Comparison of ENCODE assay signal across 14 cellular contexts in genomic region chr7:69967152-69967591, GRCh38.
A peak's percentile ranks its signal among the peaks of the same experiment; 100 is the strongest.
DNase-seq lines count a peak whose midpoint lies in the region; ATAC-seq, FAIRE-seq and TF ChIP-seq lines count a peak whose summit lies in the region.
"Had no signal": no experiment of that assay in that cellular context is flagged by ENCODE, and none has a peak within 500 bp of the region (broad histone marks: within the 10 kb centered on the region; RNA-seq: fewer than 3 reads in every experiment).

No MANE protein-coding gene starts in this region.

- H3K27ac ChIP-seq in HEK293 (ENCODE audit: extremely low read depth, low read depth, low read length): no peak overlapping the region
- H3K27ac ChIP-seq in kidney (ENCODE audit: low read depth in 2 of 2, low read length in 2 of 2): no peak overlapping the region
- no peak overlapping the region for H3K27ac ChIP-seq in small intestine (ENCODE audit: low read depth in 1 of 2, low read length in 1 of 2)

- no peak overlapping the region for H3K9ac ChIP-seq in kidney (ENCODE audit: low read length in 2 of 2)

- FAIRE-seq in kidney (lab: Jason Lieb, UNC): no peak
- no peak for FAIRE-seq in small intestine (lab: Jason Lieb, UNC)

- intact Hi-C loops in kidney (cut with DNase I): no loop called here

- WGBS in small intestine, 3 donors: 8 to 28% (median 15%) methylated on average over 3 of the region's 3 CpGs

- peak overlapping the region; percentile 61 for H3K4me3 Mint-ChIP-seq in chondrocyte (ENCODE audit: unreplicated experiment)
- H3K4me3 Mint-ChIP-seq: activated CD4-positive, alpha-beta memory T cell treated with anti-CD3 and anti-CD28 coated beads for 36 hours; activated naive CD4-positive, alpha-beta T cell treated with anti-CD3 and anti-CD28 coated beads for 36 hours; CD14-positive monocyte; T-cell had no signal

- H3K27me3 Mint-ChIP-seq in chondrocyte (ENCODE audit: low read depth): no peaks in the 10 kb centered on the region

- no peaks in the 10 kb centered on the region for H3K36me3 Mint-ChIP-seq in chondrocyte (ENCODE audit: low read depth)
- H3K36me3 Mint-ChIP-seq: activated CD4-positive, alpha-beta memory T cell treated with anti-CD3 and anti-CD28 coated beads for 36 hours; CD14-positive monocyte; T-cell had no signal

- peaks cover 38% of the 10 kb centered on the region for H3K4me1 Mint-ChIP-seq in chondrocyte (ENCODE audit: low read depth)

- no peaks in the 10 kb centered on the region for H3K36me3 ChIP-seq in HEK293 (ENCODE audit: control insufficient read depth in 2 of 2, insufficient read depth in 1 of 2, low read length in 2 of 2)
- H3K36me3 ChIP-seq in kidney (ENCODE audit: control insufficient read depth in 1 of 2, insufficient read depth in 2 of 2, low read length in 2 of 2): no peaks in the 10 kb centered on the region
- no peaks in the 10 kb centered on the region for H3K36me3 ChIP-seq in small intestine (ENCODE audit: control insufficient read depth in 2 of 2, insufficient read depth in 2 of 2, low read length in 2 of 2)

- H3K4me3 ChIP-seq in HEK293 (ENCODE audit: low read depth, low read length) (no peak overlapping the region), kidney (ENCODE audit: low read length in 2 of 2) (peak overlapping the region; percentile 9 to 17), small intestine (ENCODE audit: low read depth in 1 of 2, low read length in 2 of 2) (no peak overlapping the region)

- POLR2A ChIA-PET in HEK293 (lab: Yijun Ruan, JAX): no interaction called here

- no peaks in the 10 kb centered on the region for H3K9me3 ChIP-seq in HEK293 (ENCODE audit: control insufficient read depth, insufficient read depth, low read depth, low read length)
- H3K9me3 ChIP-seq in kidney (ENCODE audit: control insufficient read depth in 1 of 2, low read length in 2 of 2): no peaks in the 10 kb centered on the region
- no peaks in the 10 kb centered on the region for H3K9me3 ChIP-seq in small intestine (ENCODE audit: control insufficient read depth, low read depth)

- H3K9me3 Mint-ChIP-seq in chondrocyte (ENCODE audit: low read depth): no peaks in the 10 kb centered on the region
- H3K9me3 Mint-ChIP-seq: activated naive CD4-positive, alpha-beta T cell treated with anti-CD3 and anti-CD28 coated beads for 36 hours; CD14-positive monocyte; T-cell had no signal

- peak overlapping the region; percentile 68 for H3K27ac Mint-ChIP-seq in chondrocyte (ENCODE audit: unreplicated experiment)
- H3K27ac Mint-ChIP-seq: activated CD4-positive, alpha-beta memory T cell treated with anti-CD3 and anti-CD28 coated beads for 36 hours; activated naive CD4-positive, alpha-beta T cell treated with anti-CD3 and anti-CD28 coated beads for 36 hours; CD14-positive monocyte; T-cell had no signal

- TF ChIP-seq CTCF in HEK293 (tag by site-specific recombination; IDR thresholded peaks at IDR 0.05): no peak
- TF ChIP-seq CTCF in chondrocyte (IDR thresholded peaks at IDR 0.05): no peak
- TF ChIP-seq CTCF in kidney (IDR thresholded peaks at IDR 0.05; ENCODE audit: borderline replicate concordance, extremely low read depth, insufficient read depth): no peak

- peaks cover 30% of the 10 kb centered on the region for H3K4me1 ChIP-seq in HEK293 (ENCODE audit: control insufficient read depth, insufficient read depth, low read length)
- H3K4me1 ChIP-seq in kidney (ENCODE audit: control insufficient read depth in 1 of 2, insufficient read depth in 1 of 2, low read depth in 1 of 2, low read length in 2 of 2): peaks cover 0 to 11% of the 10 kb centered on the region in 2 donors
- H3K4me1 ChIP-seq in small intestine (ENCODE audit: control insufficient read depth in 2 of 2, insufficient read depth in 1 of 2, low read depth in 1 of 2, low read length in 1 of 2): peaks cover 2 to 4% of the 10 kb centered on the region in 2 donors

- DNase-seq in chondrocyte (ENCODE audit: low spot score) (no peak), kidney (peak; percentile 29), small intestine (peak; percentile 1), activated gamma-delta T cell treated with Interleukin-2 at 50 U/mL for 16 hours (no peak), DMS53 (lab: John Stamatoyannopoulos, UW) (no peak)
- no peak for DNase-seq in activated CD4-positive, alpha-beta T cell treated with anti-CD3 and anti-CD28 coated beads for 48 hours
- DNase-seq: activated CD4-positive, alpha-beta memory T cell treated with anti-CD3 and anti-CD28 coated beads for 36 hours; activated naive CD4-positive, alpha-beta T cell treated with anti-CD3 and anti-CD28 coated beads for 36 hours; IMR-90; NCI-H1436 treated with DMSO at 0.1 percent for 48 hours; T-cell had no signal

- CTCF ChIA-PET in HEK293 (lab: Yijun Ruan, JAX): no interaction called here

- H3K27me3 ChIP-seq in small intestine (ENCODE audit: control insufficient read depth in 2 of 2, insufficient read depth in 2 of 2, low read length in 2 of 2): peaks cover 0 to 2% of the 10 kb centered on the region in 2 donors

- no peak for ATAC-seq in GM18909 (IDR thresholded peaks at IDR 0.05; ENCODE audit: poor library complexity, unreplicated experiment)
- ATAC-seq: T-cell had no signal

TF ChIP-seq in HEK293, 187 proteins besides CTCF, POLR2A, EP300 and RAD21:
- TF ChIP-seq IKZF3 (tag by site-specific recombination; IDR thresholded peaks at IDR 0.05) (peak; percentile 46; the same call in 1 of the 2 replicates), ZFHX2 (tag by site-specific recombination; conservative IDR thresholded peaks at IDR 0.05) (peak; percentile 50), WT1 (tag by site-specific recombination; IDR thresholded peaks at IDR 0.05) (0 out of 2 replicates have a peak, but pooled peaks have one; percentile 23), ZNF76 (tag by site-specific recombination; IDR thresholded peaks at IDR 0.05; ENCODE audit: borderline replicate concordance, low read depth) (no peak), ZNF600 (tag by site-specific recombination; IDR thresholded peaks at IDR 0.05) (peak; percentile 44; the same call in 1 of the 2 replicates), EGR2 (tag by site-specific recombination; IDR thresholded peaks at IDR 0.05; ENCODE audit: low read depth) (peak; percentile 29; the same call in 1 of the 2 replicates)
TF ChIP-seq in HEK293: peak in this region for 5.

Comparison
In these comparisons a context has a peak if more than half of its experiments do, and no peak if none do; other contexts are left out.
1. H3K4me3 ChIP-seq: peak in kidney (2 of 2); none in HEK293 (single experiment) and small intestine (0 of 2).
2. DNase-seq: peak in kidney (single experiment) and small intestine (single experiment); none in chondrocyte (single experiment), activated gamma-delta T cell treated with Interleukin-2 at 50 U/mL for 16 hours (single experiment), activated CD4-positive, alpha-beta T cell treated with anti-CD3 and anti-CD28 coated beads for 48 hours (single experiment) and DMS53 (single experiment).